Comparison of ENCODE assay signal across 19 cellular contexts in genomic region chr2:62406573-62407043, GRCh38.
DNase-seq lines count a peak whose midpoint lies in the region; ATAC-seq and TF ChIP-seq lines count a peak whose summit lies in the region.
"Had no signal": no experiment of that assay in that cellular context is flagged by ENCODE, and none has a peak within 500 bp of the region (broad histone marks: within the 10 kb centered on the region; RNA-seq: fewer than 3 reads in every experiment).

No MANE protein-coding gene starts in this region.

- peaks cover 16% of the 10 kb centered on the region for H3K4me1 Mint-ChIP-seq in GM23338

- H3K27me3 Mint-ChIP-seq in GM23338 (ENCODE audit: insufficient read depth, low read depth, poor library complexity), result peaks cover 7% of the 10 kb centered on the region
- H3K27me3 Mint-ChIP-seq: stimulated activated naive CD8-positive, alpha-beta T cell treated with anti-CD3 and anti-CD28 coated beads, Interleukin-15, amount 100 ng/mL, for 72 hours had no signal

- peaks cover 20% of the 10 kb centered on the region for H3K4me1 ChIP-seq in GM23338 (ENCODE audit: insufficient read depth)
- peaks cover 54% of the 10 kb centered on the region for H3K4me1 ChIP-seq in PC-9 (replicated peaks; ENCODE audit: insufficient read depth)
- peaks cover 22% of the 10 kb centered on the region for H3K4me1 ChIP-seq in mesenchymal stem cell (ENCODE audit: control insufficient read depth, insufficient read depth, low read depth, low read length)
- peaks cover 0 to 33% (median 15%) of the 10 kb centered on the region in 3 donors for H3K4me1 ChIP-seq in gastroesophageal sphincter
- H3K4me1 ChIP-seq in ovary (ENCODE audit: insufficient read depth), result peaks cover 11% of the 10 kb centered on the region

- H3K27ac Mint-ChIP-seq in GM23338, result peak overlapping the region; percentile 59; the same call in 1 of the 2 replicates
- H3K27ac Mint-ChIP-seq: stimulated activated naive CD8-positive, alpha-beta T cell treated with anti-CD3 and anti-CD28 coated beads, Interleukin-15, amount 100 ng/mL, for 72 hours had no signal

- H3K4me3 ChIP-seq in GM23338 (no peak overlapping the region), PC-9 (no peak overlapping the region), mesenchymal stem cell (ENCODE audit: insufficient read depth in 1 of 2, low read depth in 1 of 2, low read length in 2 of 2) (no peak overlapping the region), gastroesophageal sphincter (no peak overlapping the region), ovary (no peak overlapping the region)
- H3K4me3 ChIP-seq: dorsolateral prefrontal cortex, right atrium auricular region had no signal

- H3F3A ChIP-seq in GM23338 (replicated peaks; ENCODE audit: low read depth) (0 out of 2 replicates have a peak, but pooled peaks cover 7% of the 10 kb centered on the region), PC-9 (ENCODE audit: insufficient read depth, low read depth) (peaks cover 29% of the 10 kb centered on the region)

- peaks cover 19% of the 10 kb centered on the region; the same call in 2 of the 3 replicates for H3K9me3 Mint-ChIP-seq in GM23338
- H3K9me3 Mint-ChIP-seq: activated T-cell treated with anti-CD3 and anti-CD28 coated beads, Interleukin-2, amount 50 U/mL, for 4 hours; immature natural killer cell; stimulated activated naive CD8-positive, alpha-beta T cell treated with anti-CD3 and anti-CD28 coated beads, Interleukin-15, amount 100 ng/mL, for 72 hours had no signal

- H4K20me1 ChIP-seq in GM23338 (replicated peaks; ENCODE audit: insufficient read depth), result no peaks in the 10 kb centered on the region
- no peaks in the 10 kb centered on the region for H4K20me1 ChIP-seq in PC-9 (ENCODE audit: insufficient read depth)

- ATAC-seq in GM18511 (IDR thresholded peaks at IDR 0.05; ENCODE audit: unreplicated experiment), result peak; percentile 79
- no peak for ATAC-seq in GM23338
- ATAC-seq in gastroesophageal sphincter, result no peak
- ATAC-seq: activated T-cell treated with anti-CD3 and anti-CD28 coated beads, Interleukin-2, amount 50 U/mL, for 4 hours; stimulated activated naive CD8-positive, alpha-beta T cell treated with anti-CD3 and anti-CD28 coated beads, Interleukin-15, amount 100 ng/mL, for 72 hours had no signal

- TF ChIP-seq EP300 in gastroesophageal sphincter (IDR thresholded peaks at IDR 0.05), result no peak
- no peak for TF ChIP-seq EP300 in ovary (IDR thresholded peaks at IDR 0.05)

- intact Hi-C loops in PC-9 (cut with micrococcal nuclease; ENCODE audit: unreplicated experiment), result no loop called here
- intact Hi-C loops in ovary (cut with DNase I), result loop anchor here in 1 of 4 donors (5.0 kb wide), 1 partner anchor 489 kb away; no protein-coding TSS in a partner anchor

- no peak overlapping the region for H3K4me3 Mint-ChIP-seq in GM23338
- H3K4me3 Mint-ChIP-seq: activated T-cell treated with anti-CD3 and anti-CD28 coated beads, Interleukin-2, amount 50 U/mL, for 4 hours; immature natural killer cell; stimulated activated naive CD8-positive, alpha-beta T cell treated with anti-CD3 and anti-CD28 coated beads, Interleukin-15, amount 100 ng/mL, for 72 hours had no signal

- H4K91ac ChIP-seq in mesenchymal stem cell (ENCODE audit: low read length), result no peak overlapping the region

- no peak overlapping the region for H2BK5ac ChIP-seq in mesenchymal stem cell (ENCODE audit: low read depth, low read length, poor library complexity, severe bottlenecking)

- TF ChIP-seq CTCF in GM23338 (conservative IDR thresholded peaks at IDR 0.05; ENCODE audit: low read depth in 2 of 2) (no peak), PC-9 (conservative IDR thresholded peaks at IDR 0.05) (no peak), gastroesophageal sphincter (IDR thresholded peaks at IDR 0.05) (no peak), ovary (IDR thresholded peaks at IDR 0.05) (no peak)

- H3K18ac ChIP-seq in mesenchymal stem cell (ENCODE audit: low read depth in 1 of 2, low read length in 2 of 2), result no peak overlapping the region

- H3K79me2 ChIP-seq in GM23338 (replicated peaks; ENCODE audit: insufficient read depth) (no peaks in the 10 kb centered on the region), PC-9 (ENCODE audit: low read depth) (no peaks in the 10 kb centered on the region)

- no peak overlapping the region for H3K4ac ChIP-seq in mesenchymal stem cell (ENCODE audit: low read depth in 1 of 2, low read length in 2 of 2)

- no peak for DNase-seq in GM23338 (ENCODE audit: low spot score)
- peak in 1 of 2 experiments; percentile 71 for DNase-seq in PC-9
- peak; percentile 22 for DNase-seq in mesenchymal stem cell
- DNase-seq in DMS153 (lab: John Stamatoyannopoulos, UW), result no peak
- DNase-seq in activated naive CD4-positive, alpha-beta T cell treated with anti-CD3 and anti-CD28 coated beads, Interleukin-2, amount 50 U/mL, for 16 hours, result no peak
- no peak for DNase-seq in ovary
- DNase-seq: activated CD4-positive, alpha-beta T cell treated with anti-CD3 and anti-CD28 coated beads for 1 hour; activated T-cell treated with anti-CD3 and anti-CD28 coated beads, Interleukin-2, amount 50 U/mL, for 4 hours; aorta; BE2C; dorsolateral prefrontal cortex; H7; Karpas-422; NCI-H2081; stimulated activated naive CD8-positive, alpha-beta T cell treated with anti-CD3 and anti-CD28 coated beads, Interleukin-15, amount 100 ng/mL, for 72 hours had no signal

- H3K27ac ChIP-seq in GM23338 (ENCODE audit: low read depth), result peak overlapping the region; percentile 78; the same call in 1 of the 2 replicates
- H3K27ac ChIP-seq in PC-9, result no peak overlapping the region
- H3K27ac ChIP-seq in mesenchymal stem cell (ENCODE audit: low read length, poor library complexity, severe bottlenecking), result peak overlapping the region; percentile 11
- H3K27ac ChIP-seq in gastroesophageal sphincter, result no peak overlapping the region
- H3K27ac ChIP-seq in ovary, result no peak overlapping the region
- H3K27ac ChIP-seq: dorsolateral prefrontal cortex, right atrium auricular region had no signal

- POLR2A ChIA-PET in PC-9 (lab: Charles Lee; ENCODE audit: unreplicated experiment), result no interaction called here

- peaks cover 12% of the 10 kb centered on the region for H3K36me3 Mint-ChIP-seq in GM23338 (ENCODE audit: low read depth)
- H3K36me3 Mint-ChIP-seq: immature natural killer cell had no signal

- H2BK120ac ChIP-seq in mesenchymal stem cell (ENCODE audit: low read depth, low read length), result no peak overlapping the region

- H3K9me3 ChIP-seq in PC-9 (ENCODE audit: insufficient read depth, low read depth), result no peaks in the 10 kb centered on the region
- no peaks in the 10 kb centered on the region for H3K9me3 ChIP-seq in mesenchymal stem cell (ENCODE audit: control insufficient read depth, low read length)
- no peaks in the 10 kb centered on the region for H3K9me3 ChIP-seq in gastroesophageal sphincter
- H3K9me3 ChIP-seq in ovary, result no peaks in the 10 kb centered on the region
- H3K9me3 ChIP-seq: BE2C had no signal

- no peak overlapping the region for H2AK5ac ChIP-seq in mesenchymal stem cell (ENCODE audit: low read length, severe bottlenecking)

- H3K14ac ChIP-seq in mesenchymal stem cell (ENCODE audit: low read length in 2 of 2), result no peak overlapping the region

- no peaks in the 10 kb centered on the region for H3K79me1 ChIP-seq in mesenchymal stem cell (replicated peaks; ENCODE audit: low read length, poor library complexity, severe bottlenecking)

- H3K9me2 ChIP-seq in GM23338 (ENCODE audit: insufficient read depth) (0 out of 2 replicates have a peak, but pooled peaks cover 9% of the 10 kb centered on the region), PC-9 (ENCODE audit: insufficient read depth) (no peaks in the 10 kb centered on the region)

- H3K9ac ChIP-seq in mesenchymal stem cell (ENCODE audit: low read length), result no peak overlapping the region

- no peak overlapping the region for H4K8ac ChIP-seq in mesenchymal stem cell (ENCODE audit: low read length)

- H2AFZ ChIP-seq in GM23338, result peak overlapping the region; percentile 38; the same call in 1 of the 2 replicates
- no peak overlapping the region for H2AFZ ChIP-seq in PC-9
- H2AFZ ChIP-seq in mesenchymal stem cell (ENCODE audit: low read depth, low read length), result no peak overlapping the region

- no peak overlapping the region for H2BK12ac ChIP-seq in mesenchymal stem cell (ENCODE audit: low read length in 2 of 2)

- H3K23ac ChIP-seq in mesenchymal stem cell (ENCODE audit: low read length in 2 of 2), result no peak overlapping the region

- CTCF ChIA-PET in PC-9 (lab: Charles Lee), result no interaction called here

- no peak overlapping the region for H2BK15ac ChIP-seq in mesenchymal stem cell (ENCODE audit: low read depth, poor library complexity, severe bottlenecking)

- H3K27me3 ChIP-seq in GM23338 (ENCODE audit: insufficient read depth) (no peaks in the 10 kb centered on the region), PC-9 (ENCODE audit: insufficient read depth, low read depth) (no peaks in the 10 kb centered on the region), mesenchymal stem cell (ENCODE audit: control insufficient read depth in 1 of 2, insufficient read depth in 1 of 2, low read length in 2 of 2) (no peaks in the 10 kb centered on the region), gastroesophageal sphincter (no peaks in the 10 kb centered on the region), ovary (no peaks in the 10 kb centered on the region)
- H3K27me3 ChIP-seq: BE2C, dorsolateral prefrontal cortex, right atrium auricular region had no signal

- no TSS peak for BruUV-seq in PC-9 (replicated peaks; lab: Mats Ljungman, UMichigan)

- H3K36me3 ChIP-seq in GM23338 (ENCODE audit: insufficient read depth) (no peaks in the 10 kb centered on the region), PC-9 (ENCODE audit: low read depth) (no peaks in the 10 kb centered on the region), mesenchymal stem cell (ENCODE audit: control insufficient read depth in 1 of 2, insufficient read depth in 2 of 2, low read depth in 1 of 2, low read length in 2 of 2) (no peaks in the 10 kb centered on the region), gastroesophageal sphincter (no peaks in the 10 kb centered on the region), ovary (no peaks in the 10 kb centered on the region)
- H3K36me3 ChIP-seq: BE2C, right atrium auricular region had no signal

- 76% methylated on average over 3 of the region's 3 CpGs for WGBS in mesenchymal stem cell
- 54 to 80% methylated on average over 2 of the region's 3 CpGs for WGBS in gastroesophageal sphincter (ENCODE audit: low coverage in 1 of 2), 2 donors
- 77 to 85% (median 78%) methylated on average over 3 of the region's 3 CpGs for WGBS in ovary, 3 donors

- TF ChIP-seq POLR2A in gastroesophageal sphincter (IDR thresholded peaks at IDR 0.05), result no peak
- TF ChIP-seq POLR2A in ovary (IDR thresholded peaks at IDR 0.05), result no peak

- H3K4me2 ChIP-seq in GM23338, result peak overlapping the region; percentile 57
- 0 out of 2 replicates have a peak overlapping the region, but pooled peaks have one; percentile 32 for H3K4me2 ChIP-seq in PC-9
- no peak overlapping the region for H3K4me2 ChIP-seq in mesenchymal stem cell (ENCODE audit: low read length, poor library complexity, severe bottlenecking)

TF ChIP-seq in GM23338, 12 proteins besides CTCF, POLR2A, EP300 and RAD21 (continues in another document):
- no peak for TF ChIP-seq EZH2 (IDR thresholded peaks at IDR 0.05; ENCODE audit: low read depth, unreplicated experiment)

Comparison
In these comparisons a context has a peak if more than half of its experiments do, and no peak if none do; other contexts are left out.
1. H3K27ac ChIP-seq: peak in GM23338 (single experiment) and mesenchymal stem cell (single experiment); none in PC-9 (single experiment), gastroesophageal sphincter (0 of 4) and ovary (0 of 2).